28 cellular contexts compared by ENCODE assay signal in the genomic region with DNA sequence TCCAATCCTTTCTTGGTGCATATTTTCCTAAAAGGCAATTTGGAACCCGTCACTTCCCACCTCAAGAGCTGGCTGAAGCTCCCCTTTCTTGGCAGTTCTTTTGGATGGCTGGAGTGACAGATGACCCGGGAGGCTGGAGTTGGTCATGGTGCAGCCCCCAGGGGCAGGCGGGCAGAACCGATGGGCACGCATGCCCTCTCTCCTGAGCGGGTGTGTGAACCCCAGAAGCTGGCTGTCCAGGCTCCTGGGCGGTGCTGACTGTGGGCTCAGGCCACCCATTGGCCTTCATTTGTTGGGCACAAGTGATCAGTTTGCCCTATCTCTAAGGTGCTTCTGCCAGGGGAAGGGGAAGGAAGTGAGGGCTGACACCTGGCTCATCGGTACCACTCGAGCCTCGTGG.
"Had no signal": no experiment of that assay in that cellular context is flagged by ENCODE, and none has a peak within 500 bp of the region (broad histone marks: within the 10 kb centered on the region; RNA-seq: fewer than 3 reads in every experiment).

No MANE protein-coding gene starts in this region.

- H3K36me3 Mint-ChIP-seq: immature natural killer cell, mesothelial cell of epicardium, natural killer cell, neural progenitor cell, type B pancreatic cell had no signal

- H3K4me2 ChIP-seq: neural progenitor cell had no signal

- H3K9me3 ChIP-seq: left ventricle myocardium inferior, pancreas, prostate gland, suprapubic skin, thoracic aorta, tibial artery, uterus had no signal

- H3K4me1 ChIP-seq: left ventricle myocardium inferior, pancreas, tibial artery, uterus had no signal

- ATAC-seq: natural killer cell; pancreas; right cardiac atrium; stimulated activated naive B cell treated with anti-CD40 and anti-IgM and Interleukin-4, amounts not matched to agents 10 μg/mL and 1 μg/mL and 100 μg/mL, for 72 hours had no signal

- H3K4me1 Mint-ChIP-seq: immature natural killer cell; naive B cell; natural killer cell; stimulated activated naive B cell treated with anti-CD40 and anti-IgM and Interleukin-4, amounts not matched to agents 10 μg/mL and 1 μg/mL and 100 μg/mL, for 72 hours had no signal

- H2AFZ ChIP-seq: neural progenitor cell had no signal

- H3K27me3 ChIP-seq: neural progenitor cell, pancreas, suprapubic skin, uterus had no signal

- H3K4me3 Mint-ChIP-seq: immature natural killer cell; mesothelial cell of epicardium; naive B cell; natural killer cell; neural progenitor cell; stimulated activated naive B cell treated with anti-CD40 and anti-IgM and Interleukin-4, amounts not matched to agents 10 μg/mL and 1 μg/mL and 100 μg/mL, for 72 hours; stimulated activated naive CD8-positive, alpha-beta T cell treated with anti-CD3 and anti-CD28 coated beads, Interleukin-15, Interleukin-2, amounts not matched to agents 100 ng/mL and 50 ng/mL, for 24 hours; type B pancreatic cell had no signal

- H3K27ac ChIP-seq: left ventricle myocardium inferior, neural progenitor cell, pancreas, prostate gland, thoracic aorta, tibial artery, uterus had no signal

- DNase-seq: hypothalamus; immature natural killer cell; left ventricle myocardium inferior; mesendoderm; naive B cell; natural killer cell; nephron progenitor cell; pancreas; posterior cingulate gyrus; retina; right cardiac atrium; stimulated activated CD4-positive, alpha-beta T cell treated with anti-CD3 and anti-CD28 coated beads, Interleukin-12 subunit alpha, Interleukin-12 subunit beta, amount 100 ng/mL, for 4 hours; stimulated activated CD4-positive, alpha-beta T cell treated with anti-CD3 and anti-CD28 coated beads, Interleukin-15, amount 100 ng/mL, for 24 hours; stimulated activated CD4-positive, alpha-beta T cell treated with anti-CD3 and anti-CD28 coated beads, Interleukin-2, amount 100 ng/mL, for 24 hours; stimulated activated CD4-positive, alpha-beta T cell treated with anti-CD3 and anti-CD28 coated beads, Interleukin-4, amount 100 ng/mL, for 1 hour; stimulated activated naive B cell treated with anti-CD40 and anti-IgM and Interleukin-4, amounts not matched to agents 10 μg/mL and 1 μg/mL and 100 μg/mL, for 72 hours; tibial artery; uterus had no signal

- FAIRE-seq: islet of Langerhans, pancreas had no signal

- H3K4me3 ChIP-seq: left ventricle myocardium inferior, lung, neural progenitor cell, pancreas, prostate gland, skin epidermis, suprapubic skin, thoracic aorta, tibial artery, uterus had no signal

- H3K9ac ChIP-seq: neural progenitor cell had no signal

- H3K36me3 ChIP-seq: left ventricle myocardium inferior, neural progenitor cell, pancreas, prostate gland, suprapubic skin, thoracic aorta, tibial artery, uterus had no signal

- H3K9me3 Mint-ChIP-seq: mesothelial cell of epicardium; natural killer cell; stimulated activated naive CD8-positive, alpha-beta T cell treated with anti-CD3 and anti-CD28 coated beads, Interleukin-15, Interleukin-2, amounts not matched to agents 100 ng/mL and 50 ng/mL, for 24 hours; type B pancreatic cell had no signal

- H3K27ac Mint-ChIP-seq: immature natural killer cell; mesothelial cell of epicardium; naive B cell; natural killer cell; neural progenitor cell; stimulated activated naive B cell treated with anti-CD40 and anti-IgM and Interleukin-4, amounts not matched to agents 10 μg/mL and 1 μg/mL and 100 μg/mL, for 72 hours; stimulated activated naive CD8-positive, alpha-beta T cell treated with anti-CD3 and anti-CD28 coated beads, Interleukin-15, Interleukin-2, amounts not matched to agents 100 ng/mL and 50 ng/mL, for 24 hours; type B pancreatic cell had no signal
